ENCODE assay signal across 18 cellular contexts in genomic region chr15:80081390-80081789, GRCh38. TPM values are rescaled to one million over a fixed set of nuclear protein-coding genes. Genes with fewer than 3 reads are reported as not detected.
DNase-seq lines count a peak whose midpoint lies in the region; ATAC-seq and TF ChIP-seq lines count a peak whose summit lies in the region.
"Had no signal": no experiment of that assay in that cellular context is flagged by ENCODE, and none has a peak within 500 bp of the region (broad histone marks: within the 10 kb centered on the region; RNA-seq: fewer than 3 reads in every experiment).

No MANE protein-coding gene starts in this region.

- peak; percentile 72 for ATAC-seq in HG03354 (IDR thresholded peaks at IDR 0.05; ENCODE audit: poor library complexity, severe bottlenecking, unreplicated experiment)
- ATAC-seq in lung (ENCODE audit: insufficient read depth, low FRiP score): peak; percentile 34

- DNase-seq in CMK (ENCODE audit: low read depth) (peak; percentile 52), SIG-M5 (lab: John Stamatoyannopoulos, UW) (peak; percentile 11), lung (ENCODE audit: low spot score) (no peak), COLO668 (lab: John Stamatoyannopoulos, UW; ENCODE audit: unreplicated experiment) (no peak), caudate nucleus (lab: John Stamatoyannopoulos, UW) (no peak), COR-L47 (lab: John Stamatoyannopoulos, UW) (no peak), globus pallidus (ENCODE audit: low spot score) (no peak)
- DNase-seq: activated CD4-positive, CD25-positive, alpha-beta regulatory T cell; activated T-cell treated with anti-CD3 and anti-CD28 coated beads, Interleukin-2, amount 50 U/mL, for 1 hour; adrenal gland; DMS79 treated with DMSO at 0.1 percent for 48 hours; head of caudate nucleus; kidney glomerular epithelial cell; NCI-H187; transverse colon had no signal

- H3K9me3 ChIP-seq in lung (ENCODE audit: control insufficient read depth in 2 of 2, insufficient read depth in 1 of 2, low read length in 1 of 2): no peaks in the 10 kb centered on the region
- H3K9me3 ChIP-seq: adrenal gland, prostate gland, transverse colon had no signal

- H3K27me3 ChIP-seq in lung (ENCODE audit: control insufficient read depth, insufficient read depth): no peaks in the 10 kb centered on the region
- H3K27me3 ChIP-seq: adrenal gland, transverse colon had no signal

- H3K27ac ChIP-seq in lung (ENCODE audit: low read depth in 1 of 2, low read length in 1 of 2): no peak overlapping the region
- no peak overlapping the region for H3K27ac ChIP-seq in caudate nucleus (ENCODE audit: low read depth, low read length)
- H3K27ac ChIP-seq: adrenal gland, epithelial cell of prostate, prostate gland, transverse colon had no signal

- WGBS in lung, 2 donors: 40 to 79% methylated on average over 2 of the region's 2 CpGs

- no peak overlapping the region for H3K4me3 ChIP-seq in lung
- H3K4me3 ChIP-seq: adrenal gland, prostate gland, transverse colon had no signal

- peaks cover 2 to 4% of the 10 kb centered on the region in 2 donors for H3K4me1 ChIP-seq in lung (ENCODE audit: control insufficient read depth in 2 of 2, insufficient read depth in 2 of 2, low read length in 2 of 2)
- H3K4me1 ChIP-seq: prostate gland had no signal

- no peak for TF ChIP-seq CTCF in lung (IDR thresholded peaks at IDR 0.05; ENCODE audit: control extremely low read depth, extremely low read depth)

- H3K36me3 ChIP-seq in lung (ENCODE audit: control insufficient read depth in 2 of 2, insufficient read depth in 2 of 2, low read length in 2 of 2): no peaks in the 10 kb centered on the region
- H3K36me3 ChIP-seq: adrenal gland, prostate gland, transverse colon had no signal

RNA-seq across cellular contexts. Expression of gene ZFAND6, which starts 21.9 kb away (rescaled TPM):
- total RNA-seq in lung: 100 to 1,000 TPM in 1 of 2 donors, 10 to 100 TPM in 1; 68.4 to 160 TPM
- 10 to 100 TPM; 49.6 to 94.4 TPM for polyA plus RNA-seq in lung

Comparison
In these comparisons a context has a peak if more than half of its experiments do, and no peak if none do; other contexts are left out.
1. DNase-seq: peak in CMK (single experiment) and SIG-M5 (single experiment); none in lung (single experiment), COLO668 (single experiment), caudate nucleus (0 of 61), COR-L47 (single experiment) and globus pallidus (single experiment).